ENCODE assay signal across 11 cellular contexts in the genomic region with DNA sequence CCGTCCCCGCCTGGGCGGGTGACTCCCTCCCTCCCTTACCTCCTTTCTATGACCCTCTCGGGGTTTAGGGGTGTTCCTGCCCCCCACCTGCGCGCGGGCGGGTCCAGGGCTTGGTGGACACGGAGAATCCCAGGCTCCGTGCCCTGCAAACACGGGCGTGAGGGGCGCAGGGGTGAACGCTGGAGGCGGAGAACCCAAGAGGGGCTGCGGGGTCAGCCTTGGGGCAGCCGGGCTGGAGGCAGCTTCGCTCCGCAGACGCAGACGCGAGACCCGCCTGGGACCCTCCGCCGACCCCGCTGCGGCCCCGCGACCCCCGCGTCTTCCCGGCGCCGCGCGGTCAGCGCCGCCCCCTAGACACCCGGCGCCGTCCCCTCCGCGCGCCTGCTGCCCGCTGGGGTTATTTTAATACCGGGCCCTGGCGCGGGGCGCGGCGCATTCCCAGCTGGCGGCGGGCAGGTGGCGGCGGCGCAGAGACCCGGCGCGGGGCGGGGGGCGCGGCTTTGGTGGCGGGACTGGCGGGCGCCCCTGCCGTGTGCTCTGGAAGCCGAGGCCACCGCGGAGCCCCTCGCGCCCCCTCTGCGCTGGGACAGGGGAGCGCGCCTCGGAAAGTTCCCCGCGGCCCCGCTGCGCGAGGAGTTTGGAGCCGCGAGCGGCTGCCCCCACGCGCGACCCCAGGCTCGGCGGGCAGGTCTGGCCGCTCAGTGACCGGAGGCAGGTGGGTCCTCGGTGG. TPM values are rescaled to one million over a fixed set of nuclear protein-coding genes. Genes with fewer than 3 reads are reported as not detected.
DNase-seq lines count a peak whose midpoint lies in the region; ATAC-seq and TF ChIP-seq lines count a peak whose summit lies in the region.
"Had no signal": no experiment of that assay in that cellular context is flagged by ENCODE, and none has a peak within 500 bp of the region (broad histone marks: within the 10 kb centered on the region; RNA-seq: fewer than 3 reads in every experiment).

A gene (plus strand): TSS at position 433 of the 730 bp plus-strand sequence. CDS start 2,560 bp downstream, outside the sequence.

- intact Hi-C loops in left ventricle myocardium inferior (cut with micrococcal nuclease) = no loop called here

- H3K4me3 ChIP-seq in GM12865 (ENCODE audit: low read depth, low read length) (peak within 1 kb of the TSS; percentile 22), left ventricle myocardium inferior (peak within 1 kb of the TSS; percentile 62), rectal smooth muscle tissue (ENCODE audit: low read length) (peak within 1 kb of the TSS; percentile 62)

- H3K9ac ChIP-seq in rectal smooth muscle tissue (ENCODE audit: low read length) = no peak within 1 kb of the TSS

- in situ Hi-C loops in ACHN (cut with HindIII; ENCODE audit: low pct_ligation_motif_present, low pct_unique_long_range_greater_than_20kb, low sequenced_read_pairs) = no loop called here

- ATAC-seq in T-cell (replicated peaks in 1 of 4) (peak in 1 of 4 experiments; percentile 21), HG02642 (IDR thresholded peaks at IDR 0.05; ENCODE audit: poor library complexity, unreplicated experiment) (no peak)

- H3K4me1 Mint-ChIP-seq in T-cell = peaks cover 10 to 17% (median 17%) of the 10 kb centered on the region in 3 donors

- no peak within 1 kb of the TSS for H3K27ac ChIP-seq in left ventricle myocardium inferior (replicated peaks)
- no peak within 1 kb of the TSS for H3K27ac ChIP-seq in rectal smooth muscle tissue (ENCODE audit: low read depth, low read length)

- DNase-seq in GM12865 (ENCODE audit: low read depth) (no peak), T-cell (no peak), left ventricle myocardium inferior (no peak), NOMO-1 treated with dmso at 0.1 percent for 144 hours (lab: John Stamatoyannopoulos, UW; ENCODE audit: unreplicated experiment) (no peak), ACHN (no peak), DMS79 treated with DMSO at 0.1 percent for 48 hours (lab: John Stamatoyannopoulos, UW) (no peak)
- DNase-seq: left colon, NCI-H1105 treated with DMSO at 0.1 percent for 48 hours had no signal

- POLR2A ChIA-PET in T-cell (lab: Charles Lee) = no interaction called here

- no peak within 1 kb of the TSS for H3K27ac Mint-ChIP-seq in T-cell

- peak within 1 kb of the TSS; percentile 66 to 81 (median 76) for H3K4me3 Mint-ChIP-seq in T-cell

- TF ChIP-seq CTCF in GM12865 (IDR thresholded peaks at IDR 0.05; ENCODE audit: insufficient read depth, low read depth, low read length, missing control alignments) (no peak), left ventricle myocardium inferior (IDR thresholded peaks at IDR 0.05; ENCODE audit: borderline replicate concordance) (no peak)

- H3K36me3 ChIP-seq in left ventricle myocardium inferior (no peaks in the 10 kb centered on the region), rectal smooth muscle tissue (ENCODE audit: control insufficient read depth, insufficient read depth, low read length) (no peaks in the 10 kb centered on the region)

- H3K9me3 Mint-ChIP-seq in T-cell = no peaks in the 10 kb centered on the region

- CTCF ChIA-PET in T-cell (lab: Charles Lee) = no interaction called here

- H3K27me3 Mint-ChIP-seq in T-cell = peaks cover 26 to 52% of the 10 kb centered on the region in 2 donors

- H3K27me3 ChIP-seq in left ventricle myocardium inferior (ENCODE audit: low read depth) (peaks cover 90% of the 10 kb centered on the region), rectal smooth muscle tissue (ENCODE audit: control insufficient read depth, insufficient read depth, low read length) (peaks cover 19% of the 10 kb centered on the region)

- H3K4me1 ChIP-seq in left ventricle myocardium inferior (peaks cover 34% of the 10 kb centered on the region), rectal smooth muscle tissue (ENCODE audit: control insufficient read depth, insufficient read depth, low read length) (no peaks in the 10 kb centered on the region)

- no peaks in the 10 kb centered on the region for H3K9me3 ChIP-seq in left ventricle myocardium inferior (replicated peaks)

- no peaks in the 10 kb centered on the region for H3K36me3 Mint-ChIP-seq in T-cell

RNA-seq across cellular contexts. Expression of the gene that starts here (rescaled TPM):
- total RNA-seq in T-cell (not detected), left ventricle myocardium inferior (1.4 TPM)
- total RNA-seq: left colon, subcutaneous adipose tissue had no signal
